ENCODE assay signal across 5 cellular contexts in the genomic region with DNA sequence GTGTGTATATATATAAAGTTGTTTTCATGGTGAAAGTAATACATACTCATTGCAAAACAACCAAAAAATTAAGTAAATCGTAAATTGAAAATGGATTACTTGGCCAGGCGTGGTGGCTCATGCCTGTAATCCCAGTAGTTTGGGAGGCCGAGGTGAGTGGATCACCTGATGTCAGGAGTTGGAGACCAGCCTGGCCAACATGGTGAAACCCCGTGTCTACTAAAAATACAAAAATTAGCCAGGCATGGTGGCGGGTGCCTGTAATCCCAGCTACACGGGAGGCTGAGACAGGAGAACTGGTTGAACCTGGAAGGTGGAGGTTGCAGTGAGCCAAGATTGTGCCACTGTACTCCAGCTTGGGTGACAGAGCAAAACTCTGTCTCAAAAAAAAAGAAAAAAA. TPM values are rescaled to one million over a fixed set of nuclear protein-coding genes. Genes with fewer than 3 reads are reported as not detected.
"Had no signal": no experiment of that assay in that cellular context is flagged by ENCODE, and none has a peak within 500 bp of the region (broad histone marks: within the 10 kb centered on the region; RNA-seq: fewer than 3 reads in every experiment).

No MANE protein-coding gene starts in this region.

RNA-seq across cellular contexts. Expression of a gene that starts 34.2 kb away (rescaled TPM):
- total RNA-seq: GM23338, H1, H9, IMR-90 had no signal
- polyA plus RNA-seq: IMR-90 had no signal

RNA-seq across cellular contexts. Expression of a gene that starts 48.4 kb away (rescaled TPM):
- total RNA-seq: GM23338, H1, H9 had no signal
- polyA plus RNA-seq: GM23338 had no signal

RNA-seq across cellular contexts. Expression of a gene that starts 51.1 kb away (rescaled TPM):
- total RNA-seq: GM23338, H1, H9, HT-29 had no signal
- polyA plus RNA-seq: GM23338, H1 had no signal
